8 cellular contexts compared by ENCODE assay signal in the genomic region with DNA sequence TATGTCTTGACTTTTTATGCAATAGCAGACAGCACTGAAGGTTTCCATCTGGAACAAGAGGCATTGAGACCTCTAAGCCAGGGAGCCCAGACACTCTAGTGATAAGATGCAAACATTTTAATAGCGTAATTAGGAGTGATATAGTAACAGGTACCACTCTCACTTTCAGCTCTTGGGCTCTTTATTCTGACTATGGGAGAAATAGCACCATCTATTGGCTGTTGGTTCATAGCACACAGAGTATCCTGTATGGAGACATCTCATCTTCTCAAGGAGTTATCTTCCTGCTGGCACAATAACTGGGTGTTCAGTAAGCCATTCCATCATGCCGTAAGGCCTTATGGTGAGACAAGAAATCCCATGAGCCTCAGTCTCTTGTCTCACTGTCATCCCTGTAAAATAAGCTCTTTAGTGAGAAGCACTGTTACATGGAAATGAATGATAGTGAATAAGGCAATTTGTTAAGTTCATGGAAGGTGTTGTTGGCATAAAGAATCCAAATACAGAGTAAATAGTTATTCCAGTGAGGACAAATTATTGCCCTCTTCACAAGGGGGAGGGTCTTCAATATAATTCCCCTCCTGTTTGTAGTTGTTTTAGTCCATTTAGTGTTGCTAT. TPM values are rescaled to one million over a fixed set of nuclear protein-coding genes. Genes with fewer than 3 reads are reported as not detected.
A peak's percentile ranks its signal among the peaks of the same experiment; 100 is the strongest.
DNase-seq lines count a peak whose midpoint lies in the region; ATAC-seq and TF ChIP-seq lines count a peak whose summit lies in the region.

No MANE protein-coding gene starts in this region.

- H3K27ac ChIP-seq in effector memory CD4-positive, alpha-beta T cell (ENCODE audit: insufficient read depth, low read length, poor library complexity, severe bottlenecking): no peak overlapping the region

- TF ChIP-seq CTCF in LNCAP (IDR thresholded peaks at IDR 0.05): peak; percentile 57
- peak; percentile 61 for TF ChIP-seq CTCF in activated CD8-positive, alpha-beta T cell treated with anti-CD3 and anti-CD28 coated beads for 36 hours (IDR thresholded peaks at IDR 0.05)

- no peaks in the 10 kb centered on the region for H3K36me3 ChIP-seq in effector memory CD4-positive, alpha-beta T cell (ENCODE audit: control insufficient read depth, insufficient read depth, low read length)

- peaks cover 30% of the 10 kb centered on the region for H3K36me3 Mint-ChIP-seq in activated CD8-positive, alpha-beta T cell treated with anti-CD3 and anti-CD28 coated beads for 36 hours (ENCODE audit: low read depth)

- no peak overlapping the region for H3K4me3 Mint-ChIP-seq in activated CD8-positive, alpha-beta T cell treated with anti-CD3 and anti-CD28 coated beads for 36 hours

- H3K4me1 ChIP-seq in effector memory CD4-positive, alpha-beta T cell (ENCODE audit: control insufficient read depth, insufficient read depth, low read length, poor library complexity, severe bottlenecking): no peaks in the 10 kb centered on the region

- intact Hi-C loops in activated CD8-positive, alpha-beta T cell treated with anti-CD3 and anti-CD28 coated beads for 36 hours (cut with micrococcal nuclease): no loop called here
- intact Hi-C loops in left colon (cut with DNase I, micrococcal nuclease): no loop called here

- no peak overlapping the region for H3K27ac Mint-ChIP-seq in activated CD8-positive, alpha-beta T cell treated with anti-CD3 and anti-CD28 coated beads for 36 hours

- POLR2A ChIA-PET in activated CD8-positive, alpha-beta T cell treated with anti-CD3 and anti-CD28 coated beads for 36 hours (lab: Charles Lee): interaction anchor here (0.5 kb wide), 1 partner anchor 32 kb away, joined by 3 read pairs; no protein-coding TSS in a partner anchor

- DNase-seq in Caki2 (ENCODE audit: low read depth) (peak; percentile 22), left colon (no peak), KG1 (lab: John Stamatoyannopoulos, UW) (no peak)
- DNase-seq in activated CD8-positive, alpha-beta T cell treated with anti-CD3 and anti-CD28 coated beads for 36 hours: no peak
- no peak for DNase-seq in effector memory CD4-positive, alpha-beta T cell

- in situ Hi-C loops in Caki2 (cut with HindIII; ENCODE audit: low pct_unique_long_range_greater_than_20kb, low sequenced_read_pairs): no loop called here

- H3K27me3 ChIP-seq in effector memory CD4-positive, alpha-beta T cell (replicated peaks; ENCODE audit: control insufficient read depth, insufficient read depth, low read length, poor library complexity, severe bottlenecking): no peaks in the 10 kb centered on the region

- ATAC-seq in GM19023 (IDR thresholded peaks at IDR 0.05; ENCODE audit: unreplicated experiment) (peak; percentile 45), left colon (peak; percentile 67), GM21528 (IDR thresholded peaks at IDR 0.05; ENCODE audit: low FRiP score, unreplicated experiment) (no peak)
- peak; percentile 49 for ATAC-seq in activated CD8-positive, alpha-beta T cell treated with anti-CD3 and anti-CD28 coated beads for 36 hours

- peaks cover 2% of the 10 kb centered on the region for H3K27me3 Mint-ChIP-seq in activated CD8-positive, alpha-beta T cell treated with anti-CD3 and anti-CD28 coated beads for 36 hours

- CTCF ChIA-PET in activated CD8-positive, alpha-beta T cell treated with anti-CD3 and anti-CD28 coated beads for 36 hours (lab: Charles Lee): interaction anchor here (0.7 to 4.2 kb wide), 13 partner anchors 10 to 672 kb away, joined by 3 to 41 read pairs (median 4); no protein-coding TSS in a partner anchor

- no peak overlapping the region for H3K4me3 ChIP-seq in effector memory CD4-positive, alpha-beta T cell (ENCODE audit: insufficient read depth, low read depth, low read length, poor library complexity, severe bottlenecking)

- peaks cover 10% of the 10 kb centered on the region for H3K4me1 Mint-ChIP-seq in activated CD8-positive, alpha-beta T cell treated with anti-CD3 and anti-CD28 coated beads for 36 hours (ENCODE audit: low read depth)

- H3K9me3 ChIP-seq in effector memory CD4-positive, alpha-beta T cell (ENCODE audit: control insufficient read depth, low read length): no peaks in the 10 kb centered on the region

- H3K9me3 Mint-ChIP-seq in activated CD8-positive, alpha-beta T cell treated with anti-CD3 and anti-CD28 coated beads for 36 hours: no peaks in the 10 kb centered on the region

RNA-seq across cellular contexts. Expression of a gene that starts 48.3 kb away (rescaled TPM):
- 11.9 TPM in 2 replicates for total RNA-seq in Caki2 (2014; rRNA removed; shearing (Covaris generic); ENCODE audit: low replicate concordance)
- total RNA-seq in activated CD8-positive, alpha-beta T cell treated with anti-CD3 and anti-CD28 coated beads for 36 hours: 10 to 100 TPM; 16.9 to 18.1 TPM
- total RNA-seq in left colon: 1 to 10 TPM; 7.9 to 9.9 TPM
